ENCODE assay signal across 8 cellular contexts in the genomic region with DNA sequence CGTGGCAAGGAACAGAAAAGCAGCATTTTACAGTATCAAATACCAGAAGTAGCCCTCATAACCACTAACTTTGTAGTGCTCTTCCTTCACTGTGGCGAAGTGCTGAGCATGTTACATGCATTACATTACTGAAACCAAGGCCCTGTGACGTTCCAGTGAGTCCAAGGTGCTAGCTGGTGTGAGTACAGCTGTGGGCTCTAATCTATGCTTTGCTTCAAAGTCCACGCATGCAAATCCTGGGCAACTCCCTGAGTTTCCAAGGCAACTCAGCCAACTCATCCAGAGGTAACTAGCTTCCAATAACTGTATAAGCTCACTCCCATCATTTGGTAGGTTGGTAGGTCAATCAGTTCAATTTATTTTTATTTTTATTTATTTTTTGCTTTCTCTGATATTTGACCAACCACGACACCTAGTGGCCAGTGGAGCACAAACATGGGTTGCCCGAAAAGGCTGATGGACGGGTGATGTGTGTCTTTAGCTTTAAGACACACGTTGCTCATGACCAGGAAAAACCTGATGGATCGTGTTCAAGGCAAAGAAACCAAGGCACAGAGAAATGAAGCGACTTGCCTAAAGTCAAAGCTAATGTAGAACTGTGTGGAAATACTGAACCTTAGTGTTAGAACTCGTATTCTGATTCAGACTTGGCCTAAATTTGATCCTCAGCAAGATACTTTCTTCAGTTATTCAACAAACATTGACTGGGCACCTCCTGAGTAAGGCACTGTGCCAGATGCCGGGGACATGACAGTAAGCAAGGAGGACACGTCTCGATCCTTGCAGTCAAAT.
DNase-seq lines count a peak whose midpoint lies in the region; ATAC-seq and TF ChIP-seq lines count a peak whose summit lies in the region.

No MANE protein-coding gene starts in this region.

- no peaks in the 10 kb centered on the region for H3K27me3 ChIP-seq in Peyer's patch
- no peaks in the 10 kb centered on the region for H3K27me3 ChIP-seq in foreskin keratinocyte

- H3K36me3 ChIP-seq in Peyer's patch, result no peaks in the 10 kb centered on the region

- DNase-seq in ELF-1 (ENCODE audit: low read depth, low spot score) (peak; percentile 77), HT1080 (ENCODE audit: low read depth) (peak; percentile 71), Peyer's patch (peak; percentile 56 to 89 (median 74)), foreskin keratinocyte (peak; percentile 51 to 72), osteocyte (ENCODE audit: extremely low spot score, unreplicated experiment) (no peak), 8988T (no peak)
- DNase-seq in activated T-helper 2 cell treated with anti-CD3 and anti-CD28 coated beads, Interferon-gamma antibody, Interleukin-2, Interleukin-4, amounts not matched to agents 10 μg/mL and 5 μg/mL and 100 μg/mL, durations not matched to agents 14 hours and 24 hours and 36 hours (ENCODE audit: low spot score), result peak; percentile 20

- TF ChIP-seq POLR2A in Peyer's patch (IDR thresholded peaks at IDR 0.05), result peak; percentile 40 to 79

- peaks cover 0 to 65% (median 0%) of the 10 kb centered on the region in 4 donors for H3K4me1 ChIP-seq in Peyer's patch
- H3K4me1 ChIP-seq in foreskin keratinocyte, result peaks cover 14% of the 10 kb centered on the region

- no peaks in the 10 kb centered on the region for H3K4me1 Mint-ChIP-seq in activated T-helper 2 cell treated with anti-CD3 and anti-CD28 coated beads, Interferon-gamma antibody, Interleukin-2, Interleukin-4, amounts not matched to agents 10 μg/mL and 5 μg/mL and 100 μg/mL, durations not matched to agents 14 hours and 24 hours and 36 hours (ENCODE audit: low read depth)
- H3K4me1 Mint-ChIP-seq in osteocyte (ENCODE audit: unreplicated experiment), result peaks cover 30% of the 10 kb centered on the region

- H3K4me3 Mint-ChIP-seq in activated T-helper 2 cell treated with anti-CD3 and anti-CD28 coated beads, Interferon-gamma antibody, Interleukin-2, Interleukin-4, amounts not matched to agents 10 μg/mL and 5 μg/mL and 100 μg/mL, durations not matched to agents 14 hours and 24 hours and 36 hours (ENCODE audit: low read depth), result no peak overlapping the region
- H3K4me3 Mint-ChIP-seq in osteocyte (ENCODE audit: unreplicated experiment), result no peak overlapping the region

- H3K27ac ChIP-seq in Peyer's patch (peak overlapping the region in 3 of 4 donors; percentile 45 to 93 (median 83)), foreskin keratinocyte (peak overlapping the region; percentile 70)

- H3K36me3 Mint-ChIP-seq in activated T-helper 2 cell treated with anti-CD3 and anti-CD28 coated beads, Interferon-gamma antibody, Interleukin-2, Interleukin-4, amounts not matched to agents 10 μg/mL and 5 μg/mL and 100 μg/mL, durations not matched to agents 14 hours and 24 hours and 36 hours (ENCODE audit: low read depth), result no peaks in the 10 kb centered on the region
- H3K36me3 Mint-ChIP-seq in osteocyte (ENCODE audit: unreplicated experiment), result no peaks in the 10 kb centered on the region

- peaks cover 26% of the 10 kb centered on the region for H3K27me3 Mint-ChIP-seq in activated T-helper 2 cell treated with anti-CD3 and anti-CD28 coated beads, Interferon-gamma antibody, Interleukin-2, Interleukin-4, amounts not matched to agents 10 μg/mL and 5 μg/mL and 100 μg/mL, durations not matched to agents 14 hours and 24 hours and 36 hours (ENCODE audit: low read depth)
- H3K27me3 Mint-ChIP-seq in osteocyte (ENCODE audit: unreplicated experiment), result no peaks in the 10 kb centered on the region

- H3K9me3 ChIP-seq in Peyer's patch, result no peaks in the 10 kb centered on the region

- no peak overlapping the region for H3K4me3 ChIP-seq in Peyer's patch

- peak; percentile 73 to 94 (median 88) for TF ChIP-seq CTCF in Peyer's patch (IDR thresholded peaks at IDR 0.05)
- TF ChIP-seq CTCF in foreskin keratinocyte (conservative IDR thresholded peaks at IDR 0.05), result peak; percentile 92
- peak; percentile 95 for TF ChIP-seq CTCF in osteocyte (IDR thresholded peaks at IDR 0.05)

- peak; percentile 100 for ATAC-seq in GM21528 (IDR thresholded peaks at IDR 0.05; ENCODE audit: low FRiP score, unreplicated experiment)
- ATAC-seq in foreskin keratinocyte, result peak; percentile 85

- no peak overlapping the region for H3K27ac Mint-ChIP-seq in activated T-helper 2 cell treated with anti-CD3 and anti-CD28 coated beads, Interferon-gamma antibody, Interleukin-2, Interleukin-4, amounts not matched to agents 10 μg/mL and 5 μg/mL and 100 μg/mL, durations not matched to agents 14 hours and 24 hours and 36 hours
- H3K27ac Mint-ChIP-seq in osteocyte (ENCODE audit: unreplicated experiment), result peak overlapping the region; percentile 58

- no peaks in the 10 kb centered on the region for H3K9me3 Mint-ChIP-seq in activated T-helper 2 cell treated with anti-CD3 and anti-CD28 coated beads, Interferon-gamma antibody, Interleukin-2, Interleukin-4, amounts not matched to agents 10 μg/mL and 5 μg/mL and 100 μg/mL, durations not matched to agents 14 hours and 24 hours and 36 hours
- H3K9me3 Mint-ChIP-seq in osteocyte (ENCODE audit: unreplicated experiment), result no peaks in the 10 kb centered on the region

- intact Hi-C loops in activated T-helper 2 cell treated with anti-CD3 and anti-CD28 coated beads, Interferon-gamma antibody, Interleukin-2, Interleukin-4, amounts not matched to agents 10 μg/mL and 5 μg/mL and 100 μg/mL, durations not matched to agents 14 hours and 24 hours and 36 hours (cut with micrococcal nuclease), result loop anchor here (1.0 to 2.0 kb wide), 3 partner anchors 73 to 228 kb away; no protein-coding TSS in a partner anchor

Comparison
In these comparisons a context has a peak if more than half of its experiments do, and no peak if none do; other contexts are left out.
1. DNase-seq: peak in ELF-1 (single experiment), HT1080 (single experiment), Peyer's patch (3 of 3), activated T-helper 2 cell treated with anti-CD3 and anti-CD28 coated beads, Interferon-gamma antibody, Interleukin-2, Interleukin-4, amounts not matched to agents 10 μg/mL and 5 μg/mL and 100 μg/mL, durations not matched to agents 14 hours and 24 hours and 36 hours (single experiment) and foreskin keratinocyte (2 of 2); none in osteocyte (single experiment) and 8988T (single experiment).
2. Peak in every context shown above with its lines, with median percentiles within 50 percentile points of each other: CTCF ChIP-seq.